1 cellular context compared by ENCODE assay signal in the genomic region with DNA sequence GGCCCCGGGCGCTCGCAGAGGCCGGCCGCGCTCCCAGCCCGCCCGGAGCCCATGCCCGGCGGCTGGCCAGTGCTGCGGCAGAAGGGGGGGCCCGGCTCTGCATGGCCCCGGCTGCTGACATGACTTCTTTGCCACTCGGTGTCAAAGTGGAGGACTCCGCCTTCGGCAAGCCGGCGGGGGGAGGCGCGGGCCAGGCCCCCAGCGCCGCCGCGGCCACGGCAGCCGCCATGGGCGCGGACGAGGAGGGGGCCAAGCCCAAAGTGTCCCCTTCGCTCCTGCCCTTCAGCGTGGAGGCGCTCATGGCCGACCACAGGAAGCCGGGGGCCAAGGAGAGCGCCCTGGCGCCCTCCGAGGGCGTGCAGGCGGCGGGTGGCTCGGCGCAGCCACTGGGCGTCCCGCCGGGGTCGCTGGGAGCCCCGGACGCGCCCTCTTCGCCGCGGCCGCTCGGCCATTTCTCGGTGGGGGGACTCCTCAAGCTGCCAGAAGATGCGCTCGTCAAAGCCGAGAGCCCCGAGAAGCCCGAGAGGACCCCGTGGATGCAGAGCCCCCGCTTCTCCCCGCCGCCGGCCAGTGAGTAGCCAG.
TF ChIP-seq lines count a peak whose summit lies in the region.

No MANE protein-coding gene starts in this region.

TF ChIP-seq in HepG2, 621 proteins besides CTCF, POLR2A, EP300 and RAD21 (continued from another document and continues in another):
- no peak for TF ChIP-seq CENPX (CRISPR knock-in tag; IDR thresholded peaks at IDR 0.05)
- no peak for TF ChIP-seq ZNF546 (CRISPR knock-in tag; conservative IDR thresholded peaks at IDR 0.05)
- no peak for TF ChIP-seq AHR (CRISPR knock-in tag; IDR thresholded peaks at IDR 0.05)
- no peak for TF ChIP-seq BRCA1 (CRISPR knock-in tag; IDR thresholded peaks at IDR 0.05)
- TF ChIP-seq, protein P1, sequence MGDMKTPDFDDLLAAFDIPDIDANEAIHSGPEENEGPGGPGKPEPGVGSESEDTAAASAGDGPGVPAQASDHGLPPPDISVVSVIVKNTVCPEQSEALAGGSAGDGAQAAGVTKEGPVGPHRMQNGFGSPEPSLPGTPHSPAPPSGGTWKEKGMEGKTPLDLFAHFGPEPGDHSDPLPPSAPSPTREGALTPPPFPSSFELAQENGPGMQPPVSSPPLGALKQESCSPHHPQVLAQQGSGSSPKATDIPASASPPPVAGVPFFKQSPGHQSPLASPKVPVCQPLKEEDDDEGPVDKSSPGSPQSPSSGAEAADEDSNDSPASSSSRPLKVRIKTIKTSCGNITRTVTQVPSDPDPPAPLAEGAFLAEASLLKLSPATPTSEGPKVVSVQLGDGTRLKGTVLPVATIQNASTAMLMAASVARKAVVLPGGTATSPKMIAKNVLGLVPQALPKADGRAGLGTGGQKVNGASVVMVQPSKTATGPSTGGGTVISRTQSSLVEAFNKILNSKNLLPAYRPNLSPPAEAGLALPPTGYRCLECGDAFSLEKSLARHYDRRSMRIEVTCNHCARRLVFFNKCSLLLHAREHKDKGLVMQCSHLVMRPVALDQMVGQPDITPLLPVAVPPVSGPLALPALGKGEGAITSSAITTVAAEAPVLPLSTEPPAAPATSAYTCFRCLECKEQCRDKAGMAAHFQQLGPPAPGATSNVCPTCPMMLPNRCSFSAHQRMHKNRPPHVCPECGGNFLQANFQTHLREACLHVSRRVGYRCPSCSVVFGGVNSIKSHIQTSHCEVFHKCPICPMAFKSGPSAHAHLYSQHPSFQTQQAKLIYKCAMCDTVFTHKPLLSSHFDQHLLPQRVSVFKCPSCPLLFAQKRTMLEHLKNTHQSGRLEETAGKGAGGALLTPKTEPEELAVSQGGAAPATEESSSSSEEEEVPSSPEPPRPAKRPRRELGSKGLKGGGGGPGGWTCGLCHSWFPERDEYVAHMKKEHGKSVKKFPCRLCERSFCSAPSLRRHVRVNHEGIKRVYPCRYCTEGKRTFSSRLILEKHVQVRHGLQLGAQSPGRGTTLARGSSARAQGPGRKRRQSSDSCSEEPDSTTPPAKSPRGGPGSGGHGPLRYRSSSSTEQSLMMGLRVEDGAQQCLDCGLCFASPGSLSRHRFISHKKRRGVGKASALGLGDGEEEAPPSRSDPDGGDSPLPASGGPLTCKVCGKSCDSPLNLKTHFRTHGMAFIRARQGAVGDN (CRISPR knock-in tag; IDR thresholded peaks at IDR 0.05), result peak; percentile 56
- TF ChIP-seq HDAC1 (CRISPR knock-in tag; IDR thresholded peaks at IDR 0.05), result no peak
- TF ChIP-seq KLF13 (CRISPR knock-in tag; IDR thresholded peaks at IDR 0.05), result no peak
- no peak for TF ChIP-seq TP53 (CRISPR knock-in tag; conservative IDR thresholded peaks at IDR 0.05)
- no peak for TF ChIP-seq RBM22 (optimal IDR thresholded peaks at IDR 0.05; ENCODE audit: low read length)
- no peak for TF ChIP-seq NCOR1 (IDR thresholded peaks at IDR 0.05; ENCODE audit: borderline replicate concordance, low read length)
- TF ChIP-seq, protein P2, sequence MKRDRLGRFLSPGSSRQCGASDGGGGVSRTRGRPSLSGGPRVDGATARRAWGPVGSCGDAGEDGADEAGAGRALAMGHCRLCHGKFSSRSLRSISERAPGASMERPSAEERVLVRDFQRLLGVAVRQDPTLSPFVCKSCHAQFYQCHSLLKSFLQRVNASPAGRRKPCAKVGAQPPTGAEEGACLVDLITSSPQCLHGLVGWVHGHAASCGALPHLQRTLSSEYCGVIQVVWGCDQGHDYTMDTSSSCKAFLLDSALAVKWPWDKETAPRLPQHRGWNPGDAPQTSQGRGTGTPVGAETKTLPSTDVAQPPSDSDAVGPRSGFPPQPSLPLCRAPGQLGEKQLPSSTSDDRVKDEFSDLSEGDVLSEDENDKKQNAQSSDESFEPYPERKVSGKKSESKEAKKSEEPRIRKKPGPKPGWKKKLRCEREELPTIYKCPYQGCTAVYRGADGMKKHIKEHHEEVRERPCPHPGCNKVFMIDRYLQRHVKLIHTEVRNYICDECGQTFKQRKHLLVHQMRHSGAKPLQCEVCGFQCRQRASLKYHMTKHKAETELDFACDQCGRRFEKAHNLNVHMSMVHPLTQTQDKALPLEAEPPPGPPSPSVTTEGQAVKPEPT (CRISPR knock-in tag; IDR thresholded peaks at IDR 0.05; ENCODE audit: low read depth), result no peak
- no peak for TF ChIP-seq ZNF484 (CRISPR knock-in tag; IDR thresholded peaks at IDR 0.05; ENCODE audit: borderline replicate concordance, low read depth)
- TF ChIP-seq ZNF781 (CRISPR knock-in tag; IDR thresholded peaks at IDR 0.05; ENCODE audit: borderline replicate concordance, not compliant biosample characterization), result no peak
- no peak for TF ChIP-seq NKX3-1 (CRISPR knock-in tag; IDR thresholded peaks at IDR 0.05)
- TF ChIP-seq KLF9 (CRISPR knock-in tag; IDR thresholded peaks at IDR 0.05; ENCODE audit: low read depth), result no peak
- TF ChIP-seq PPARG (CRISPR knock-in tag; conservative IDR thresholded peaks at IDR 0.05), result no peak
- TF ChIP-seq, protein P3, sequence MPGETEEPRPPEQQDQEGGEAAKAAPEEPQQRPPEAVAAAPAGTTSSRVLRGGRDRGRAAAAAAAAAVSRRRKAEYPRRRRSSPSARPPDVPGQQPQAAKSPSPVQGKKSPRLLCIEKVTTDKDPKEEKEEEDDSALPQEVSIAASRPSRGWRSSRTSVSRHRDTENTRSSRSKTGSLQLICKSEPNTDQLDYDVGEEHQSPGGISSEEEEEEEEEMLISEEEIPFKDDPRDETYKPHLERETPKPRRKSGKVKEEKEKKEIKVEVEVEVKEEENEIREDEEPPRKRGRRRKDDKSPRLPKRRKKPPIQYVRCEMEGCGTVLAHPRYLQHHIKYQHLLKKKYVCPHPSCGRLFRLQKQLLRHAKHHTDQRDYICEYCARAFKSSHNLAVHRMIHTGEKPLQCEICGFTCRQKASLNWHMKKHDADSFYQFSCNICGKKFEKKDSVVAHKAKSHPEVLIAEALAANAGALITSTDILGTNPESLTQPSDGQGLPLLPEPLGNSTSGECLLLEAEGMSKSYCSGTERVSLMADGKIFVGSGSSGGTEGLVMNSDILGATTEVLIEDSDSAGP (CRISPR knock-in tag; IDR thresholded peaks at IDR 0.05; ENCODE audit: borderline replicate concordance), result no peak
- TF ChIP-seq ZNF274 (CRISPR knock-in tag; IDR thresholded peaks at IDR 0.05), result no peak
- TF ChIP-seq, protein P4, sequence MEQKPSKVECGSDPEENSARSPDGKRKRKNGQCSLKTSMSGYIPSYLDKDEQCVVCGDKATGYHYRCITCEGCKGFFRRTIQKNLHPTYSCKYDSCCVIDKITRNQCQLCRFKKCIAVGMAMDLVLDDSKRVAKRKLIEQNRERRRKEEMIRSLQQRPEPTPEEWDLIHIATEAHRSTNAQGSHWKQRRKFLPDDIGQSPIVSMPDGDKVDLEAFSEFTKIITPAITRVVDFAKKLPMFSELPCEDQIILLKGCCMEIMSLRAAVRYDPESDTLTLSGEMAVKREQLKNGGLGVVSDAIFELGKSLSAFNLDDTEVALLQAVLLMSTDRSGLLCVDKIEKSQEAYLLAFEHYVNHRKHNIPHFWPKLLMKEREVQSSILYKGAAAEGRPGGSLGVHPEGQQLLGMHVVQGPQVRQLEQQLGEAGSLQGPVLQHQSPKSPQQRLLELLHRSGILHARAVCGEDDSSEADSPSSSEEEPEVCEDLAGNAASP (CRISPR knock-in tag; IDR thresholded peaks at IDR 0.05; ENCODE audit: borderline replicate concordance), result no peak
- no peak for TF ChIP-seq ZNF256 (CRISPR knock-in tag; conservative IDR thresholded peaks at IDR 0.05)
- no peak for TF ChIP-seq SIX4 (CRISPR knock-in tag; IDR thresholded peaks at IDR 0.05)
- no peak for TF ChIP-seq PRMT3 (CRISPR knock-in tag; IDR thresholded peaks at IDR 0.05; ENCODE audit: borderline replicate concordance, low read depth)
- no peak for TF ChIP-seq ONECUT2 (CRISPR knock-in tag; IDR thresholded peaks at IDR 0.05)
- TF ChIP-seq ZNF761 (CRISPR knock-in tag; conservative IDR thresholded peaks at IDR 0.05), result no peak
- TF ChIP-seq ZNF263 (CRISPR knock-in tag; IDR thresholded peaks at IDR 0.05), result no peak
- TF ChIP-seq ZSCAN30 (CRISPR knock-in tag; IDR thresholded peaks at IDR 0.05), result no peak
- TF ChIP-seq ZNF292 (CRISPR knock-in tag; IDR thresholded peaks at IDR 0.05; ENCODE audit: borderline replicate concordance, low read depth), result no peak
- TF ChIP-seq, protein P5, sequence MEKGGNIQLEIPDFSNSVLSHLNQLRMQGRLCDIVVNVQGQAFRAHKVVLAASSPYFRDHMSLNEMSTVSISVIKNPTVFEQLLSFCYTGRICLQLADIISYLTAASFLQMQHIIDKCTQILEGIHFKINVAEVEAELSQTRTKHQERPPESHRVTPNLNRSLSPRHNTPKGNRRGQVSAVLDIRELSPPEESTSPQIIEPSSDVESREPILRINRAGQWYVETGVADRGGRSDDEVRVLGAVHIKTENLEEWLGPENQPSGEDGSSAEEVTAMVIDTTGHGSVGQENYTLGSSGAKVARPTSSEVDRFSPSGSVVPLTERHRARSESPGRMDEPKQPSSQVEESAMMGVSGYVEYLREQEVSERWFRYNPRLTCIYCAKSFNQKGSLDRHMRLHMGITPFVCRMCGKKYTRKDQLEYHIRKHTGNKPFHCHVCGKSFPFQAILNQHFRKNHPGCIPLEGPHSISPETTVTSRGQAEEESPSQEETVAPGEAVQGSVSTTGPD (CRISPR knock-in tag; IDR thresholded peaks at IDR 0.05), result no peak
- TF ChIP-seq, protein P6, sequence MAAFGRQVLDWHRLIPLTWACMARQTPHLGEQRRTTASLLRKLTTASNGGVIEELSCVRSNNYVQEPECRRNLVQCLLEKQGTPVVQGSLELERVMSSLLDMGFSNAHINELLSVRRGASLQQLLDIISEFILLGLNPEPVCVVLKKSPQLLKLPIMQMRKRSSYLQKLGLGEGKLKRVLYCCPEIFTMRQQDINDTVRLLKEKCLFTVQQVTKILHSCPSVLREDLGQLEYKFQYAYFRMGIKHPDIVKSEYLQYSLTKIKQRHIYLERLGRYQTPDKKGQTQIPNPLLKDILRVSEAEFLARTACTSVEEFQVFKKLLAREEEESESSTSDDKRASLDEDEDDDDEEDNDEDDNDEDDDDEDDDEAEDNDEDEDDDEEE (CRISPR knock-in tag; IDR thresholded peaks at IDR 0.05), result 0 out of 2 replicates have a peak, but pooled peaks have one; percentile 29
- TF ChIP-seq, protein P7, sequence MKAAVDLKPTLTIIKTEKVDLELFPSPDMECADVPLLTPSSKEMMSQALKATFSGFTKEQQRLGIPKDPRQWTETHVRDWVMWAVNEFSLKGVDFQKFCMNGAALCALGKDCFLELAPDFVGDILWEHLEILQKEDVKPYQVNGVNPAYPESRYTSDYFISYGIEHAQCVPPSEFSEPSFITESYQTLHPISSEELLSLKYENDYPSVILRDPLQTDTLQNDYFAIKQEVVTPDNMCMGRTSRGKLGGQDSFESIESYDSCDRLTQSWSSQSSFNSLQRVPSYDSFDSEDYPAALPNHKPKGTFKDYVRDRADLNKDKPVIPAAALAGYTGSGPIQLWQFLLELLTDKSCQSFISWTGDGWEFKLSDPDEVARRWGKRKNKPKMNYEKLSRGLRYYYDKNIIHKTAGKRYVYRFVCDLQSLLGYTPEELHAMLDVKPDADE (CRISPR knock-in tag; IDR thresholded peaks at IDR 0.05), result 0 out of 2 replicates have a peak, but pooled peaks have one; percentile 8
- no peak for TF ChIP-seq NONO (IDR thresholded peaks at IDR 0.05)
- no peak for TF ChIP-seq NONO (CRISPR knock-in tag; conservative IDR thresholded peaks at IDR 0.05)
- no peak for TF ChIP-seq ZNF235 (CRISPR knock-in tag; IDR thresholded peaks at IDR 0.05; ENCODE audit: borderline replicate concordance)
- TF ChIP-seq ZNF160 (CRISPR knock-in tag; IDR thresholded peaks at IDR 0.05), result no peak
- no peak for TF ChIP-seq PCBP1 (IDR thresholded peaks at IDR 0.05; ENCODE audit: borderline replicate concordance, low read depth, low read length)
- no peak for TF ChIP-seq NCOA2 (CRISPR knock-in tag; IDR thresholded peaks at IDR 0.05)
- TF ChIP-seq RBFOX2 (IDR thresholded peaks at IDR 0.05; ENCODE audit: low read depth, low read length), result peak; percentile 73
- no peak for TF ChIP-seq HOXD1 (CRISPR knock-in tag; IDR thresholded peaks at IDR 0.05)
- TF ChIP-seq HNF4A (CRISPR knock-in tag; IDR thresholded peaks at IDR 0.05), result no peak
- no peak for TF ChIP-seq ZNF780A (CRISPR knock-in tag; IDR thresholded peaks at IDR 0.05)
- peak; percentile 87 for TF ChIP-seq AGO2 (optimal IDR thresholded peaks at IDR 0.05; ENCODE audit: low read depth, low read length)
- TF ChIP-seq ZNF782 (CRISPR knock-in tag; IDR thresholded peaks at IDR 0.05; ENCODE audit: borderline replicate concordance), result 0 out of 2 replicates have a peak, but pooled peaks have one; percentile 1
- TF ChIP-seq, protein P8, sequence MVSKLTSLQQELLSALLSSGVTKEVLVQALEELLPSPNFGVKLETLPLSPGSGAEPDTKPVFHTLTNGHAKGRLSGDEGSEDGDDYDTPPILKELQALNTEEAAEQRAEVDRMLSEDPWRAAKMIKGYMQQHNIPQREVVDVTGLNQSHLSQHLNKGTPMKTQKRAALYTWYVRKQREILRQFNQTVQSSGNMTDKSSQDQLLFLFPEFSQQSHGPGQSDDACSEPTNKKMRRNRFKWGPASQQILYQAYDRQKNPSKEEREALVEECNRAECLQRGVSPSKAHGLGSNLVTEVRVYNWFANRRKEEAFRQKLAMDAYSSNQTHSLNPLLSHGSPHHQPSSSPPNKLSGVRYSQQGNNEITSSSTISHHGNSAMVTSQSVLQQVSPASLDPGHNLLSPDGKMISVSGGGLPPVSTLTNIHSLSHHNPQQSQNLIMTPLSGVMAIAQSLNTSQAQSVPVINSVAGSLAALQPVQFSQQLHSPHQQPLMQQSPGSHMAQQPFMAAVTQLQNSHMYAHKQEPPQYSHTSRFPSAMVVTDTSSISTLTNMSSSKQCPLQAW (CRISPR knock-in tag; IDR thresholded peaks at IDR 0.05), result no peak
- TF ChIP-seq NR2F1 (CRISPR knock-in tag; IDR thresholded peaks at IDR 0.05), result no peak
- no peak for TF ChIP-seq BCL6 (CRISPR knock-in tag; IDR thresholded peaks at IDR 0.05)
- TF ChIP-seq SMARCC2 (IDR thresholded peaks at IDR 0.05), result no peak
- TF ChIP-seq ZNF569 (CRISPR knock-in tag; IDR thresholded peaks at IDR 0.05; ENCODE audit: borderline replicate concordance), result no peak
- no peak for TF ChIP-seq NCOA1 (CRISPR knock-in tag; IDR thresholded peaks at IDR 0.05)
- TF ChIP-seq ZNF570 (CRISPR knock-in tag; IDR thresholded peaks at IDR 0.05; ENCODE audit: borderline replicate concordance), result no peak
- no peak for TF ChIP-seq BRD4 (CRISPR knock-in tag; IDR thresholded peaks at IDR 0.05)
- no peak for TF ChIP-seq ZNF790 (CRISPR knock-in tag; IDR thresholded peaks at IDR 0.05; ENCODE audit: borderline replicate concordance)
- TF ChIP-seq TCF12 (IDR thresholded peaks at IDR 0.05), result no peak
- no peak for TF ChIP-seq TCF12 (CRISPR knock-in tag; IDR thresholded peaks at IDR 0.05)
- no peak for TF ChIP-seq ZNF572 (CRISPR knock-in tag; IDR thresholded peaks at IDR 0.05)
- TF ChIP-seq, protein P9, sequence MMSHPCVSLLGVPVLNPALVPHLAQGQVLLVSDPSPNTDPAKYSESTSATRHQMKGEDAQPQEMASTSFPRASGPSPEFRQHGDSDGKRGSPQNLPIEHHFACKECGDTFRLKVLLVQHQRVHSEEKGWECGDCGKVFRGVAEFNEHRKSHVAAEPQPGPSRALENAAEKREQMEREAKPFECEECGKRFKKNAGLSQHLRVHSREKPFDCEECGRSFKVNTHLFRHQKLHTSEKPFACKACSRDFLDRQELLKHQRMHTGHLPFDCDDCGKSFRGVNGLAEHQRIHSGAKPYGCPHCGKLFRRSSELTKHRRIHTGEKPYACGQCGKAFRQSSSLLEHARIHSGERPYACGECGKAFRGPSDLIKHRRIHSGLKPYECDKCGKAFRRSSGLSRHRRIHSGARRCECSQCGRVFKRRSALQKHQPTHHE (CRISPR knock-in tag; IDR thresholded peaks at IDR 0.05; ENCODE audit: borderline replicate concordance), result no peak
- TF ChIP-seq, protein P10, sequence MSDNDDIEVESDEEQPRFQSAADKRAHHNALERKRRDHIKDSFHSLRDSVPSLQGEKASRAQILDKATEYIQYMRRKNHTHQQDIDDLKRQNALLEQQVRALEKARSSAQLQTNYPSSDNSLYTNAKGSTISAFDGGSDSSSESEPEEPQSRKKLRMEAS (IDR thresholded peaks at IDR 0.05), result peak; percentile 7; the same call in 1 of the 2 replicates
- TF ChIP-seq KDM1A (CRISPR knock-in tag; IDR thresholded peaks at IDR 0.05), result no peak
